ENCODE assay signal across 15 cellular contexts in the genomic region with DNA sequence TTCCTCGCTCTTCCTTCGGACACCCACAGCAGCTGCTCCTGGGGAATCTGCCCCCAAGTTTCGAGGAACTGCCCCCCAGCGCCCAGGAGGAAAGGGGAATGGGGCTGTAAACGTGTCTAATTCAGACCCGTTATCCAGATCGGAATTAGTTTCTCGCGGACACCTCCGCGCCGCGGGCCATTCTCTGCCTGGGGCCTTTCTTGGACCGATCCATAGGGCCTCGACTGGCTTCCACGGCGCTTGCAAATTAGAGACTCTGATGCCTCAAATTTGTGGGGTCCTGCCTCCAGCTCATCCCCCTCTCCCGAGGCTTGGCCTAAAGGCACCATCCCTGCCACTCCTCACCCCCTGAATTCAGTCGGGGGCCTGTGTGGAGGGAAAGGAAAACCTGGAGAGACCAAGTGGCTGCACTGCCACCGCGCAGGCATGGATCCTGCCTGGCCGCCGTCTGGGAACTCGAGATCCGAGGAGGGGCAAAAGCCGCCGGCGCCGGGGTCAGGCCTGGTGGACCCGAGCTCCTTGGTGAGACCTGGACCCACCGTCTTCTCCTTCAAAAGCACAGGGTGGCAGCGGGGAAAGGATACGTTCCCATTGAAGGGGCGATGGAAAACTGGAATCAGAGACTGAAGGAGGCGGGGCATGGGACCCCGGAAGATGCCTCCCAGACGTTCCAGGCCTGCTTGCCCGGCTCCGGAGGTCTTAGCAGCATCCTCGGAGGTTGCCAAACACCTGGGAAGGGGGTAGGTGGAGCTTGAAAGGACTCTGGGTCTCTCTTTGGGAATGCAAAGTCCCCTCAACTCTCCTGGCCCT. TPM values are rescaled to one million over a fixed set of nuclear protein-coding genes. Genes with fewer than 3 reads are reported as not detected.
A peak's percentile ranks its signal among the peaks of the same experiment; 100 is the strongest.
DNase-seq lines count a peak whose midpoint lies in the region; ATAC-seq and TF ChIP-seq lines count a peak whose summit lies in the region.
"Had no signal": no experiment of that assay in that cellular context is flagged by ENCODE, and none has a peak within 500 bp of the region (broad histone marks: within the 10 kb centered on the region; RNA-seq: fewer than 3 reads in every experiment).

No MANE protein-coding gene starts in this region.

- no peaks in the 10 kb centered on the region for H3K36me3 ChIP-seq in IMR-90 (ENCODE audit: control insufficient read depth, insufficient read depth, low read length)
- no peaks in the 10 kb centered on the region for H3K36me3 ChIP-seq in colonic mucosa
- H3K36me3 ChIP-seq: lower lobe of right lung had no signal

- no peak for TF ChIP-seq POLR2A in IMR-90 (IDR thresholded peaks at IDR 0.05; ENCODE audit: low read depth, low read length)

- peaks cover 21% of the 10 kb centered on the region for H4K20me1 ChIP-seq in IMR-90 (ENCODE audit: insufficient read depth, low read length)

- no peak for TF ChIP-seq RAD21 in IMR-90 (IDR thresholded peaks at IDR 0.05; ENCODE audit: low read length)

- H2BK120ac ChIP-seq in IMR-90 (ENCODE audit: low read depth, low read length): no peak overlapping the region

- POLR2A ChIA-PET in IMR-90 (lab: Charles Lee; ENCODE audit: unreplicated experiment): no interaction called here

- H3K36me3 Mint-ChIP-seq in activated CD4-positive, alpha-beta T cell treated with anti-CD3 and anti-CD28 coated beads, Interleukin-2, amount 10 ng/mL, durations not matched to agents 24 days and 14 days (ENCODE audit: low read depth): peaks cover 2% of the 10 kb centered on the region
- no peaks in the 10 kb centered on the region for H3K36me3 Mint-ChIP-seq in activated naive CD8-positive, alpha-beta T cell treated with anti-CD3 and anti-CD28 coated beads, Interleukin-2, amount 50 U/mL, for 24 hours (ENCODE audit: low read depth)
- no peaks in the 10 kb centered on the region for H3K36me3 Mint-ChIP-seq in activated T-helper 2 cell treated with anti-CD3 and anti-CD28 coated beads, Interferon-gamma antibody, Interleukin-2, Interleukin-4, amounts not matched to agents 10 μg/mL and 5 μg/mL and 100 μg/mL, durations not matched to agents 14 hours and 24 hours and 36 hours (ENCODE audit: low read depth)
- H3K36me3 Mint-ChIP-seq: CD4-positive, alpha-beta memory T cell had no signal

- BruUV-seq in IMR-90 (replicated peaks; lab: Mats Ljungman, UMichigan): no TSS peak

- H3K79me1 ChIP-seq in IMR-90 (ENCODE audit: low read depth in 1 of 2, low read length in 2 of 2): no peaks in the 10 kb centered on the region

- H3K4me3 Mint-ChIP-seq in activated CD4-positive, alpha-beta T cell treated with anti-CD3 and anti-CD28 coated beads, Interleukin-2, amount 10 ng/mL, durations not matched to agents 24 days and 14 days: no peak overlapping the region
- peak overlapping the region; percentile 57 for H3K4me3 Mint-ChIP-seq in activated naive CD8-positive, alpha-beta T cell treated with anti-CD3 and anti-CD28 coated beads, Interleukin-2, amount 50 U/mL, for 24 hours
- H3K4me3 Mint-ChIP-seq in activated T-helper 2 cell treated with anti-CD3 and anti-CD28 coated beads, Interferon-gamma antibody, Interleukin-2, Interleukin-4, amounts not matched to agents 10 μg/mL and 5 μg/mL and 100 μg/mL, durations not matched to agents 14 hours and 24 hours and 36 hours (ENCODE audit: low read depth): no peak overlapping the region

- H4K5ac ChIP-seq in IMR-90 (ENCODE audit: low read depth, low read length): no peak overlapping the region

- no peak overlapping the region for H3K14ac ChIP-seq in IMR-90 (replicated peaks; ENCODE audit: low read depth, low read length)

- H3K27me3 Mint-ChIP-seq in activated CD4-positive, alpha-beta T cell treated with anti-CD3 and anti-CD28 coated beads, Interleukin-2, amount 10 ng/mL, durations not matched to agents 24 days and 14 days: peaks cover 81% of the 10 kb centered on the region
- peaks cover 80% of the 10 kb centered on the region for H3K27me3 Mint-ChIP-seq in activated naive CD8-positive, alpha-beta T cell treated with anti-CD3 and anti-CD28 coated beads, Interleukin-2, amount 50 U/mL, for 24 hours
- peaks cover 77% of the 10 kb centered on the region for H3K27me3 Mint-ChIP-seq in activated T-helper 2 cell treated with anti-CD3 and anti-CD28 coated beads, Interferon-gamma antibody, Interleukin-2, Interleukin-4, amounts not matched to agents 10 μg/mL and 5 μg/mL and 100 μg/mL, durations not matched to agents 14 hours and 24 hours and 36 hours (ENCODE audit: low read depth)

- no peak overlapping the region for H3K23ac ChIP-seq in IMR-90 (ENCODE audit: low read depth, low read length)

- no peak overlapping the region for H4K91ac ChIP-seq in IMR-90 (ENCODE audit: insufficient read depth, low read depth, low read length)

- H4K8ac ChIP-seq in IMR-90 (ENCODE audit: low read depth in 2 of 2, low read length in 2 of 2): no peak overlapping the region

- no peak overlapping the region for H2BK5ac ChIP-seq in IMR-90 (ENCODE audit: low read depth, low read length, poor library complexity, severe bottlenecking)

- H2AK5ac ChIP-seq in IMR-90 (ENCODE audit: low read depth, low read length): no peak overlapping the region

- H3K9me1 ChIP-seq in IMR-90 (ENCODE audit: insufficient read depth, low read length): no peaks in the 10 kb centered on the region

- H2BK20ac ChIP-seq in IMR-90 (ENCODE audit: low read depth, low read length): no peak overlapping the region

- peak; percentile 60 for DNase-seq in activated CD4-positive, alpha-beta T cell treated with anti-CD3 and anti-CD28 coated beads, Interleukin-2, amount 10 ng/mL, durations not matched to agents 24 days and 14 days
- DNase-seq in activated CD4-positive, alpha-beta T cell treated with anti-CD3 and anti-CD28 coated beads for 4 hours: no peak
- DNase-seq in IMR-90: no peak
- DNase-seq in activated naive CD8-positive, alpha-beta T cell treated with anti-CD3 and anti-CD28 coated beads, Interleukin-2, amount 50 U/mL, for 24 hours: no peak
- DNase-seq in retina: peak; percentile 57
- no peak for DNase-seq in colonic mucosa
- no peak for DNase-seq in activated T-helper 2 cell treated with anti-CD3 and anti-CD28 coated beads, Interferon-gamma antibody, Interleukin-2, Interleukin-4, amounts not matched to agents 10 μg/mL and 5 μg/mL and 100 μg/mL, durations not matched to agents 14 hours and 24 hours and 36 hours (ENCODE audit: low spot score)

- H3K27ac ChIP-seq in IMR-90 (ENCODE audit: insufficient read depth, low read length): no peak overlapping the region
- H3K27ac ChIP-seq in colonic mucosa: no peak overlapping the region
- H3K27ac ChIP-seq: lower lobe of right lung had no signal

- H2AFZ ChIP-seq in IMR-90 (replicated peaks; ENCODE audit: low read length, poor library complexity): peak overlapping the region; percentile 14

- H3K4ac ChIP-seq in IMR-90 (ENCODE audit: low read depth, low read length): no peak overlapping the region

- H3K18ac ChIP-seq in IMR-90 (ENCODE audit: low read depth, low read length): no peak overlapping the region

- H3K4me1 ChIP-seq in IMR-90 (ENCODE audit: control insufficient read depth, insufficient read depth, low read length) (no peaks in the 10 kb centered on the region), colonic mucosa (no peaks in the 10 kb centered on the region)

- no peak overlapping the region for H3K27ac Mint-ChIP-seq in activated CD4-positive, alpha-beta T cell treated with anti-CD3 and anti-CD28 coated beads, Interleukin-2, amount 10 ng/mL, durations not matched to agents 24 days and 14 days
- H3K27ac Mint-ChIP-seq in activated naive CD8-positive, alpha-beta T cell treated with anti-CD3 and anti-CD28 coated beads, Interleukin-2, amount 50 U/mL, for 24 hours: no peak overlapping the region
- no peak overlapping the region for H3K27ac Mint-ChIP-seq in activated T-helper 2 cell treated with anti-CD3 and anti-CD28 coated beads, Interferon-gamma antibody, Interleukin-2, Interleukin-4, amounts not matched to agents 10 μg/mL and 5 μg/mL and 100 μg/mL, durations not matched to agents 14 hours and 24 hours and 36 hours

- H3K9ac ChIP-seq in IMR-90 (ENCODE audit: low read depth, low read length) (no peak overlapping the region), colonic mucosa (ENCODE audit: low read depth in 2 of 2, low read length in 2 of 2) (no peak overlapping the region)

- no peak overlapping the region for H2BK15ac ChIP-seq in IMR-90 (ENCODE audit: low read depth, low read length)

- CTCF ChIA-PET in IMR-90 (lab: Yijun Ruan, JAX): interaction anchor here (0.6 kb wide), 1 partner anchor 350 kb away, joined by 3 read pairs; no protein-coding TSS in a partner anchor

- intact Hi-C loops in activated CD4-positive, alpha-beta T cell treated with anti-CD3 and anti-CD28 coated beads, Interleukin-2, amount 10 ng/mL, durations not matched to agents 24 days and 14 days (cut with micrococcal nuclease): loop anchor here (1.0 to 10.0 kb wide), 8 partner anchors 10 to 1683 kb away; a partner anchor contains a TSS
- intact Hi-C loops in IMR-90 (cut with micrococcal nuclease) (loop anchor here (2.0 kb wide), 1 partner anchor 75 kb away; no protein-coding TSS in a partner anchor), colonic mucosa (cut with DNase I) (loop anchor here (5.0 to 10.0 kb wide), 2 partner anchors 82 to 559 kb away; a partner anchor contains a TSS)
- intact Hi-C loops in activated T-helper 2 cell treated with anti-CD3 and anti-CD28 coated beads, Interferon-gamma antibody, Interleukin-2, Interleukin-4, amounts not matched to agents 10 μg/mL and 5 μg/mL and 100 μg/mL, durations not matched to agents 14 hours and 24 hours and 36 hours (cut with micrococcal nuclease): loop anchor here (2.0 to 5.0 kb wide), 6 partner anchors 15 to 488 kb away; no protein-coding TSS in a partner anchor

- H3K4me2 ChIP-seq in IMR-90 (ENCODE audit: low read depth, low read length): no peak overlapping the region

- dilution Hi-C loops in IMR-90 (cut with HindIII; ENCODE audit: low sequenced_read_pairs, unreplicated experiment): no loop called here

- H2AK9ac ChIP-seq in IMR-90 (replicated peaks; ENCODE audit: low read depth, low read length, poor library complexity): no peak overlapping the region

- H3K27me3 ChIP-seq in IMR-90 (ENCODE audit: control insufficient read depth, insufficient read depth, low read length) (peaks cover 74% of the 10 kb centered on the region), colonic mucosa (peaks cover 83% of the 10 kb centered on the region)

- peaks cover 18% of the 10 kb centered on the region for H3K4me1 Mint-ChIP-seq in activated CD4-positive, alpha-beta T cell treated with anti-CD3 and anti-CD28 coated beads, Interleukin-2, amount 10 ng/mL, durations not matched to agents 24 days and 14 days
- peaks cover 32% of the 10 kb centered on the region for H3K4me1 Mint-ChIP-seq in activated naive CD8-positive, alpha-beta T cell treated with anti-CD3 and anti-CD28 coated beads, Interleukin-2, amount 50 U/mL, for 24 hours
- H3K4me1 Mint-ChIP-seq in activated T-helper 2 cell treated with anti-CD3 and anti-CD28 coated beads, Interferon-gamma antibody, Interleukin-2, Interleukin-4, amounts not matched to agents 10 μg/mL and 5 μg/mL and 100 μg/mL, durations not matched to agents 14 hours and 24 hours and 36 hours (ENCODE audit: low read depth): peaks cover 9% of the 10 kb centered on the region

- TF ChIP-seq CTCF in IMR-90 (conservative IDR thresholded peaks at IDR 0.05; ENCODE audit: low read depth, low read length) (no peak), colonic mucosa (IDR thresholded peaks at IDR 0.05) (no peak)

- no peaks in the 10 kb centered on the region for H3K9me3 Mint-ChIP-seq in activated CD4-positive, alpha-beta T cell treated with anti-CD3 and anti-CD28 coated beads, Interleukin-2, amount 10 ng/mL, durations not matched to agents 24 days and 14 days
- H3K9me3 Mint-ChIP-seq in activated naive CD8-positive, alpha-beta T cell treated with anti-CD3 and anti-CD28 coated beads, Interleukin-2, amount 50 U/mL, for 24 hours: no peaks in the 10 kb centered on the region
- no peaks in the 10 kb centered on the region for H3K9me3 Mint-ChIP-seq in activated T-helper 2 cell treated with anti-CD3 and anti-CD28 coated beads, Interferon-gamma antibody, Interleukin-2, Interleukin-4, amounts not matched to agents 10 μg/mL and 5 μg/mL and 100 μg/mL, durations not matched to agents 14 hours and 24 hours and 36 hours

- in situ Hi-C loops in IMR-90 (cut with MboI; ENCODE audit: low sequenced_read_pairs): loop anchor here (10.0 kb wide), 1 partner anchor 229 kb away; no protein-coding TSS in a partner anchor

- no peak overlapping the region for H3K56ac ChIP-seq in IMR-90 (ENCODE audit: extremely low read depth, insufficient read depth, low read length)

- no peak overlapping the region for H3K4me3 ChIP-seq in IMR-90 (ENCODE audit: insufficient read depth, low read depth, low read length)
- no peak overlapping the region for H3K4me3 ChIP-seq in colonic mucosa
- H3K4me3 ChIP-seq: lower lobe of right lung had no signal

- 10% methylated on average over 12 of the region's 40 CpGs; no CpG with 5 or more reads in 1 of the 2 experiments for WGBS in IMR-90 (ENCODE audit: extremely low coverage in 2 of 2, insufficient read length in 1 of 2), 2 experiments

- ATAC-seq in IMR-90 (ENCODE audit: low read depth) (no peak), HG02870 (IDR thresholded peaks at IDR 0.05; ENCODE audit: unreplicated experiment) (no peak)
- no peak for ATAC-seq in activated naive CD8-positive, alpha-beta T cell treated with anti-CD3 and anti-CD28 coated beads, Interleukin-2, amount 50 U/mL, for 24 hours

- H3K9me3 ChIP-seq in IMR-90 (ENCODE audit: control insufficient read depth, insufficient read depth, low read length) (peaks cover under 1% of the 10 kb centered on the region; the same call in 1 of the 2 replicates), colonic mucosa (no peaks in the 10 kb centered on the region)
- H3K9me3 ChIP-seq: lower lobe of right lung had no signal

RNA-seq across cellular contexts. Expression of a gene that starts 13.7 kb away (rescaled TPM):
- total RNA-seq in activated CD4-positive, alpha-beta T cell treated with anti-CD3 and anti-CD28 coated beads, Interleukin-2, amount 10 ng/mL, durations not matched to agents 24 days and 14 days: not detected in 2 replicates
- total RNA-seq in IMR-90 (2012; rRNA removed): not detected in 2 replicates
- not detected in 2 replicates for polyA plus RNA-seq in IMR-90 (2012; rRNA removed)
- not detected in 2 replicates for polyA plus RNA-seq in IMR-90 (2012; cell fraction: cytosol; rRNA removed)
- not detected in 2 replicates for polyA plus RNA-seq in IMR-90 (2012; cell fraction: nucleus; rRNA removed; ENCODE audit: low replicate concordance)
- not detected for total RNA-seq in colonic mucosa
- total RNA-seq in activated T-helper 2 cell treated with anti-CD3 and anti-CD28 coated beads, Interferon-gamma antibody, Interleukin-2, Interleukin-4, amounts not matched to agents 10 μg/mL and 5 μg/mL and 100 μg/mL, durations not matched to agents 14 hours and 24 hours and 36 hours: not detected in 2 replicates
- total RNA-seq: aorta; CD4-positive, alpha-beta memory T cell; frontal cortex; lower lobe of right lung; PC-3; pulmonary artery endothelial cell; SK-MEL-5 had no signal
- polyA plus RNA-seq: aorta; CD4-positive, alpha-beta memory T cell had no signal

Comparison
In these comparisons a context has a peak if more than half of its experiments do, and no peak if none do; other contexts are left out.
1. DNase-seq: peak in activated CD4-positive, alpha-beta T cell treated with anti-CD3 and anti-CD28 coated beads, Interleukin-2, amount 10 ng/mL, durations not matched to agents 24 days and 14 days (single experiment) and retina (single experiment); none in activated CD4-positive, alpha-beta T cell treated with anti-CD3 and anti-CD28 coated beads for 4 hours (0 of 2), IMR-90 (single experiment), activated naive CD8-positive, alpha-beta T cell treated with anti-CD3 and anti-CD28 coated beads, Interleukin-2, amount 50 U/mL, for 24 hours (single experiment), colonic mucosa (single experiment) and activated T-helper 2 cell treated with anti-CD3 and anti-CD28 coated beads, Interferon-gamma antibody, Interleukin-2, Interleukin-4, amounts not matched to agents 10 μg/mL and 5 μg/mL and 100 μg/mL, durations not matched to agents 14 hours and 24 hours and 36 hours (single experiment).